Comparison of ENCODE assay signal across 22 cellular contexts in genomic region chr1:29200905-29201594, GRCh38. TPM values are rescaled to one million over a fixed set of nuclear protein-coding genes. Genes with fewer than 3 reads are reported as not detected.
DNase-seq lines count a peak whose midpoint lies in the region; ATAC-seq and TF ChIP-seq lines count a peak whose summit lies in the region.
"Had no signal": no experiment of that assay in that cellular context is flagged by ENCODE, and none has a peak within 500 bp of the region (broad histone marks: within the 10 kb centered on the region; RNA-seq: fewer than 3 reads in every experiment).

No MANE protein-coding gene starts in this region.

- no peak overlapping the region for H3K4me3 Mint-ChIP-seq in natural killer cell treated with Interleukin-12 subunit alpha and Interleukin-12 subunit beta and Interleukin-15 and Interleukin-18, amount 100 ng/mL, for 72 hours
- H3K4me3 Mint-ChIP-seq: activated CD4-positive, alpha-beta T cell treated with anti-CD3 and anti-CD28 coated beads, Interleukin-2, amount 10 ng/mL, durations not matched to agents 7 days and 5 days; activated naive CD4-positive, alpha-beta T cell treated with anti-CD3 and anti-CD28 coated beads for 36 hours; CD8-positive, alpha-beta T cell; effector memory CD8-positive, alpha-beta T cell; memory B cell; natural killer cell had no signal

- no peak overlapping the region for H3K27ac Mint-ChIP-seq in natural killer cell treated with Interleukin-12 subunit alpha and Interleukin-12 subunit beta and Interleukin-15 and Interleukin-18, amount 100 ng/mL, for 72 hours
- H3K27ac Mint-ChIP-seq: activated CD4-positive, alpha-beta T cell treated with anti-CD3 and anti-CD28 coated beads, Interleukin-2, amount 10 ng/mL, durations not matched to agents 7 days and 5 days; activated naive CD4-positive, alpha-beta T cell treated with anti-CD3 and anti-CD28 coated beads for 36 hours; CD8-positive, alpha-beta T cell; effector memory CD8-positive, alpha-beta T cell; memory B cell; natural killer cell had no signal

- no peak overlapping the region for H3K4ac ChIP-seq in mesenchymal stem cell (ENCODE audit: low read depth in 1 of 2, low read length in 2 of 2)

- H2BK12ac ChIP-seq in mesenchymal stem cell (ENCODE audit: low read length in 2 of 2), result no peak overlapping the region

- H2BK15ac ChIP-seq in mesenchymal stem cell (ENCODE audit: low read depth, poor library complexity, severe bottlenecking), result no peak overlapping the region

- H2AFZ ChIP-seq in mesenchymal stem cell (ENCODE audit: low read depth, low read length), result no peak overlapping the region

- H3K79me1 ChIP-seq in mesenchymal stem cell (replicated peaks; ENCODE audit: low read length, poor library complexity, severe bottlenecking), result peaks cover 4% of the 10 kb centered on the region

- ATAC-seq in natural killer cell treated with Interleukin-12 subunit alpha and Interleukin-12 subunit beta and Interleukin-15 and Interleukin-18, amount 100 ng/mL, for 72 hours, result no peak
- ATAC-seq in GM19397 (IDR thresholded peaks at IDR 0.05; ENCODE audit: unreplicated experiment), result no peak
- ATAC-seq: CD8-positive, alpha-beta T cell; effector memory CD8-positive, alpha-beta T cell; heart right ventricle; natural killer cell; Panc1 had no signal

- peaks cover 71% of the 10 kb centered on the region for H3K36me3 ChIP-seq in adipocyte (ENCODE audit: control insufficient read depth, insufficient read depth, low read length, severe bottlenecking)
- peaks cover 44 to 64% of the 10 kb centered on the region in 2 experiments for H3K36me3 ChIP-seq in mesenchymal stem cell (ENCODE audit: control insufficient read depth in 1 of 2, insufficient read depth in 2 of 2, low read depth in 1 of 2, low read length in 2 of 2)

- TF ChIP-seq CTCF in AG10803 (conservative IDR thresholded peaks at IDR 0.05; ENCODE audit: low read length) (no peak), HL-60 (IDR thresholded peaks at IDR 0.05; ENCODE audit: insufficient read depth, low read length) (no peak)

- no peak overlapping the region for H2BK5ac ChIP-seq in mesenchymal stem cell (ENCODE audit: low read depth, low read length, poor library complexity, severe bottlenecking)

- H3K23ac ChIP-seq in mesenchymal stem cell (ENCODE audit: low read length in 2 of 2), result no peak overlapping the region

- H3K4me3 ChIP-seq in AG10803 (ENCODE audit: low read length) (no peak overlapping the region), HL-60 (replicated peaks; ENCODE audit: insufficient read depth, low read length) (no peak overlapping the region), adipocyte (ENCODE audit: low read length) (no peak overlapping the region), mesenchymal stem cell (ENCODE audit: insufficient read depth in 1 of 2, low read depth in 1 of 2, low read length in 2 of 2) (no peak overlapping the region)
- H3K4me3 ChIP-seq: heart right ventricle had no signal

- H3K4me1 ChIP-seq in adipocyte (ENCODE audit: control insufficient read depth, insufficient read depth, low read length) (peaks cover 9% of the 10 kb centered on the region), mesenchymal stem cell (ENCODE audit: control insufficient read depth, insufficient read depth, low read depth, low read length) (peaks cover 7% of the 10 kb centered on the region)

- H3K14ac ChIP-seq in mesenchymal stem cell (ENCODE audit: low read length in 2 of 2), result no peak overlapping the region

- H3K27me3 ChIP-seq in HL-60 (ENCODE audit: insufficient read depth, poor library complexity, severe bottlenecking) (no peaks in the 10 kb centered on the region), adipocyte (replicated peaks; ENCODE audit: control insufficient read depth, insufficient read depth, low read length) (no peaks in the 10 kb centered on the region), mesenchymal stem cell (ENCODE audit: control insufficient read depth in 1 of 2, insufficient read depth in 1 of 2, low read length in 2 of 2) (no peaks in the 10 kb centered on the region)
- H3K27me3 ChIP-seq: heart right ventricle had no signal

- peak overlapping the region; percentile 54 for H2BK120ac ChIP-seq in mesenchymal stem cell (ENCODE audit: low read depth, low read length)

- no peak overlapping the region for H4K91ac ChIP-seq in mesenchymal stem cell (ENCODE audit: low read length)

- H3K9me3 Mint-ChIP-seq in natural killer cell treated with Interleukin-12 subunit alpha and Interleukin-12 subunit beta and Interleukin-15 and Interleukin-18, amount 100 ng/mL, for 72 hours, result no peaks in the 10 kb centered on the region
- H3K9me3 Mint-ChIP-seq: activated CD4-positive, alpha-beta T cell treated with anti-CD3 and anti-CD28 coated beads, Interleukin-2, amount 10 ng/mL, durations not matched to agents 7 days and 5 days; activated naive CD4-positive, alpha-beta T cell treated with anti-CD3 and anti-CD28 coated beads for 36 hours; CD8-positive, alpha-beta T cell; effector memory CD8-positive, alpha-beta T cell; memory B cell; natural killer cell had no signal

- H3K27ac ChIP-seq in HL-60 (replicated peaks) (peak overlapping the region; percentile 74), mesenchymal stem cell (ENCODE audit: low read length, poor library complexity, severe bottlenecking) (no peak overlapping the region)

- H3K36me3 Mint-ChIP-seq in natural killer cell treated with Interleukin-12 subunit alpha and Interleukin-12 subunit beta and Interleukin-15 and Interleukin-18, amount 100 ng/mL, for 72 hours, result peaks cover 4% of the 10 kb centered on the region
- H3K36me3 Mint-ChIP-seq: natural killer cell had no signal

- H3K9ac ChIP-seq in adipocyte (ENCODE audit: low read length) (peak overlapping the region; percentile 32), mesenchymal stem cell (ENCODE audit: low read length) (peak overlapping the region; percentile 77)

- H3K4me2 ChIP-seq in mesenchymal stem cell (ENCODE audit: low read length, poor library complexity, severe bottlenecking), result no peak overlapping the region

- H3K9me3 ChIP-seq in adipocyte (ENCODE audit: control insufficient read depth, low read length) (no peaks in the 10 kb centered on the region), mesenchymal stem cell (ENCODE audit: control insufficient read depth, low read length) (no peaks in the 10 kb centered on the region)
- H3K9me3 ChIP-seq: heart right ventricle had no signal

- no peak overlapping the region for H2AK5ac ChIP-seq in mesenchymal stem cell (ENCODE audit: low read length, severe bottlenecking)

- DNase-seq in AG10803 (ENCODE audit: low read depth) (peak; percentile 12), HL-60 (ENCODE audit: low read depth in 1 of 2, low spot score in 1 of 2) (no peak), adipocyte (ENCODE audit: low read depth) (peak; percentile 23), mesenchymal stem cell (peak; percentile 42), glomerular visceral epithelial cell (ENCODE audit: extremely low spot score) (no peak), cerebellar cortex (ENCODE audit: low spot score) (no peak)
- DNase-seq in natural killer cell treated with Interleukin-12 subunit alpha and Interleukin-12 subunit beta and Interleukin-15 and Interleukin-18, amount 100 ng/mL, for 72 hours (ENCODE audit: low spot score), result no peak
- DNase-seq: activated CD4-positive, alpha-beta T cell treated with anti-CD3 and anti-CD28 coated beads, Interleukin-2, amount 10 ng/mL, durations not matched to agents 7 days and 5 days; activated naive CD4-positive, alpha-beta T cell treated with anti-CD3 and anti-CD28 coated beads for 36 hours; CD8-positive, alpha-beta T cell; DMS79 treated with DMSO at 0.1 percent for 48 hours; effector memory CD8-positive, alpha-beta T cell; heart right ventricle; islet precursor cell; KG1; natural killer cell; NCI-H1930; NCI-H446; stimulated activated CD4-positive, alpha-beta T cell treated with anti-CD3 and anti-CD28 coated beads, Interleukin-2, amount 100 ng/mL, for 48 hours had no signal

- H4K8ac ChIP-seq in mesenchymal stem cell (ENCODE audit: low read length), result no peak overlapping the region

- no peaks in the 10 kb centered on the region for H3K27me3 Mint-ChIP-seq in natural killer cell treated with Interleukin-12 subunit alpha and Interleukin-12 subunit beta and Interleukin-15 and Interleukin-18, amount 100 ng/mL, for 72 hours
- H3K27me3 Mint-ChIP-seq: activated CD4-positive, alpha-beta T cell treated with anti-CD3 and anti-CD28 coated beads, Interleukin-2, amount 10 ng/mL, durations not matched to agents 7 days and 5 days; effector memory CD8-positive, alpha-beta T cell; memory B cell had no signal

- H3K18ac ChIP-seq in mesenchymal stem cell (ENCODE audit: low read depth in 1 of 2, low read length in 2 of 2), result no peak overlapping the region

- WGBS in mesenchymal stem cell, result 76% methylated on average over 5 of the region's 5 CpGs

- H3K4me1 Mint-ChIP-seq in natural killer cell treated with Interleukin-12 subunit alpha and Interleukin-12 subunit beta and Interleukin-15 and Interleukin-18, amount 100 ng/mL, for 72 hours (ENCODE audit: low read depth in 2 of 2), result peaks cover 0 to 8% of the 10 kb centered on the region in 2 donors

RNA-seq across cellular contexts. Expression of gene SRSF4, which starts 19.4 kb away (rescaled TPM):
- polyA plus RNA-seq in mesenchymal stem cell (2013, experiment 1 of 2), result 52.4 TPM
- 51.7 TPM for polyA plus RNA-seq in mesenchymal stem cell (2013, experiment 2 of 2)
- 100 to 1,000 TPM; 127 to 145 TPM for total RNA-seq in natural killer cell treated with Interleukin-12 subunit alpha and Interleukin-12 subunit beta and Interleukin-15 and Interleukin-18, amount 100 ng/mL, for 72 hours

RNA-seq across cellular contexts. Expression of gene MECR, which starts 29.7 kb away (rescaled TPM):
- 17.2 TPM for polyA plus RNA-seq in mesenchymal stem cell (2013, experiment 1 of 2)
- polyA plus RNA-seq in mesenchymal stem cell (2013, experiment 2 of 2), result 18.3 TPM
- 10 to 100 TPM; 21.2 to 36.2 TPM for total RNA-seq in natural killer cell treated with Interleukin-12 subunit alpha and Interleukin-12 subunit beta and Interleukin-15 and Interleukin-18, amount 100 ng/mL, for 72 hours

RNA-seq across cellular contexts. Expression of gene PTPRU, which starts 35.3 kb away (rescaled TPM):
- polyA plus RNA-seq in mesenchymal stem cell (2013, experiment 1 of 2), result 10.1 TPM
- 9.8 TPM for polyA plus RNA-seq in mesenchymal stem cell (2013, experiment 2 of 2)
- 1 to 10 TPM; 1.3 to 1.4 TPM for total RNA-seq in natural killer cell treated with Interleukin-12 subunit alpha and Interleukin-12 subunit beta and Interleukin-15 and Interleukin-18, amount 100 ng/mL, for 72 hours

Comparison
In these comparisons a context has a peak if more than half of its experiments do, and no peak if none do; other contexts are left out.
1. DNase-seq: peak in AG10803 (single experiment), adipocyte (single experiment) and mesenchymal stem cell (single experiment); none in HL-60 (0 of 2), natural killer cell treated with Interleukin-12 subunit alpha and Interleukin-12 subunit beta and Interleukin-15 and Interleukin-18, amount 100 ng/mL, for 72 hours (single experiment), glomerular visceral epithelial cell (single experiment) and cerebellar cortex (single experiment).